Comparison of ENCODE assay signal across 10 cellular contexts in genomic region chr6:111662192-111662793, GRCh38. TPM values are rescaled to one million over a fixed set of nuclear protein-coding genes. Genes with fewer than 3 reads are reported as not detected.
DNase-seq lines count a peak whose midpoint lies in the region; ATAC-seq and TF ChIP-seq lines count a peak whose summit lies in the region.
"Had no signal": no experiment of that assay in that cellular context is flagged by ENCODE, and none has a peak within 500 bp of the region (broad histone marks: within the 10 kb centered on the region; RNA-seq: fewer than 3 reads in every experiment).

No MANE protein-coding gene starts in this region.

- ATAC-seq in gastrocnemius medialis = no peak
- ATAC-seq in GM21360 (IDR thresholded peaks at IDR 0.05; ENCODE audit: unreplicated experiment) = no peak
- no peak for ATAC-seq in HG03439 (IDR thresholded peaks at IDR 0.05; ENCODE audit: unreplicated experiment)

- H3K9ac ChIP-seq in GM23248 = no peak overlapping the region

- intact Hi-C loops in activated T-helper 1 cell treated with anti-CD3 and anti-CD28 coated beads, Interleukin-12 subunit alpha, Interleukin-12 subunit beta, Interleukin-2, Interleukin-4 antibody, amounts not matched to agents 30 ng/mL and 10 ng/mL and 1 ng/mL, durations not matched to agents 14 hours and 24 hours and 36 hours (cut with micrococcal nuclease) = loop anchor here (5.0 kb wide), 1 partner anchor 55 kb away; the partner anchor contains the start of gene TRAF3IP2
- intact Hi-C loops in gastrocnemius medialis (cut with DNase I; ENCODE audit: low total_unique reads) = loop anchor here (10.0 kb wide), 1 partner anchor 847 kb away; the partner anchor contains the start of gene CDK19

- peak overlapping the region; percentile 1 for H3K4me2 ChIP-seq in GM23248 (ENCODE audit: unreplicated experiment)

- H3K9me2 ChIP-seq in GM23248 (ENCODE audit: insufficient read depth) = no peaks in the 10 kb centered on the region

- TF ChIP-seq CTCF in gastrocnemius medialis (IDR thresholded peaks at IDR 0.05 in 4 of 5, conservative IDR thresholded peaks at IDR 0.05 in 1 of 5) = no peak

- no peak for TF ChIP-seq POLR2A in gastrocnemius medialis (IDR thresholded peaks at IDR 0.05)

- H3K36me3 ChIP-seq in GM23248 (ENCODE audit: low read depth) = peaks cover 4% of the 10 kb centered on the region
- H3K36me3 ChIP-seq in gastrocnemius medialis = no peaks in the 10 kb centered on the region

- H3K4me3 Mint-ChIP-seq in activated T-helper 1 cell treated with anti-CD3 and anti-CD28 coated beads, Interleukin-12 subunit alpha, Interleukin-12 subunit beta, Interleukin-2, Interleukin-4 antibody, amounts not matched to agents 30 ng/mL and 10 ng/mL and 1 ng/mL, durations not matched to agents 14 hours and 24 hours and 36 hours = no peak overlapping the region
- H3K4me3 Mint-ChIP-seq in T-helper 2 cell treated with Interferon-gamma antibody and Interleukin-4, amounts not matched to agents 5 μg/mL and 100 μg/mL, for 36 hours = no peak overlapping the region

- peaks cover 30% of the 10 kb centered on the region for H3K36me3 Mint-ChIP-seq in activated T-helper 1 cell treated with anti-CD3 and anti-CD28 coated beads, Interleukin-12 subunit alpha, Interleukin-12 subunit beta, Interleukin-2, Interleukin-4 antibody, amounts not matched to agents 30 ng/mL and 10 ng/mL and 1 ng/mL, durations not matched to agents 14 hours and 24 hours and 36 hours (ENCODE audit: low read depth)
- H3K36me3 Mint-ChIP-seq in T-helper 2 cell treated with Interferon-gamma antibody and Interleukin-4, amounts not matched to agents 5 μg/mL and 100 μg/mL, for 36 hours (ENCODE audit: low read depth) = peaks cover 19% of the 10 kb centered on the region

- H3K27me3 Mint-ChIP-seq in activated T-helper 1 cell treated with anti-CD3 and anti-CD28 coated beads, Interleukin-12 subunit alpha, Interleukin-12 subunit beta, Interleukin-2, Interleukin-4 antibody, amounts not matched to agents 30 ng/mL and 10 ng/mL and 1 ng/mL, durations not matched to agents 14 hours and 24 hours and 36 hours (ENCODE audit: insufficient read depth) = no peaks in the 10 kb centered on the region
- no peaks in the 10 kb centered on the region for H3K27me3 Mint-ChIP-seq in T-helper 2 cell treated with Interferon-gamma antibody and Interleukin-4, amounts not matched to agents 5 μg/mL and 100 μg/mL, for 36 hours (ENCODE audit: low read depth)

- H3K4me1 ChIP-seq in GM23248 (ENCODE audit: insufficient read depth) (peaks cover 58% of the 10 kb centered on the region), gastrocnemius medialis (peaks cover 64 to 83% of the 10 kb centered on the region in 2 donors)

- no peaks in the 10 kb centered on the region for H3K9me3 ChIP-seq in GM23248 (ENCODE audit: low read depth)
- H3K9me3 ChIP-seq in iPS-18c (ENCODE audit: control insufficient read depth, insufficient read depth, low read length) = no peaks in the 10 kb centered on the region
- H3K9me3 ChIP-seq in gastrocnemius medialis = no peaks in the 10 kb centered on the region

- peak overlapping the region; percentile 8 for H3K27ac Mint-ChIP-seq in activated T-helper 1 cell treated with anti-CD3 and anti-CD28 coated beads, Interleukin-12 subunit alpha, Interleukin-12 subunit beta, Interleukin-2, Interleukin-4 antibody, amounts not matched to agents 30 ng/mL and 10 ng/mL and 1 ng/mL, durations not matched to agents 14 hours and 24 hours and 36 hours
- H3K27ac Mint-ChIP-seq in T-helper 2 cell treated with Interferon-gamma antibody and Interleukin-4, amounts not matched to agents 5 μg/mL and 100 μg/mL, for 36 hours = no peak overlapping the region

- no peaks in the 10 kb centered on the region for H3K4me1 Mint-ChIP-seq in activated T-helper 1 cell treated with anti-CD3 and anti-CD28 coated beads, Interleukin-12 subunit alpha, Interleukin-12 subunit beta, Interleukin-2, Interleukin-4 antibody, amounts not matched to agents 30 ng/mL and 10 ng/mL and 1 ng/mL, durations not matched to agents 14 hours and 24 hours and 36 hours (ENCODE audit: low read depth)
- peaks cover 1% of the 10 kb centered on the region for H3K4me1 Mint-ChIP-seq in T-helper 2 cell treated with Interferon-gamma antibody and Interleukin-4, amounts not matched to agents 5 μg/mL and 100 μg/mL, for 36 hours (ENCODE audit: low read depth)

- in situ Hi-C loops in GM23248 (cut with MboI) = no loop called here
- in situ Hi-C loops in gastrocnemius medialis (cut with MboI; ENCODE audit: low sequenced_read_pairs in 4 of 4) = loop anchor here in 1 of 4 donors (25.0 kb wide), 1 partner anchor 550 kb away; no protein-coding TSS in a partner anchor

- no peaks in the 10 kb centered on the region for H3K9me3 Mint-ChIP-seq in activated T-helper 1 cell treated with anti-CD3 and anti-CD28 coated beads, Interleukin-12 subunit alpha, Interleukin-12 subunit beta, Interleukin-2, Interleukin-4 antibody, amounts not matched to agents 30 ng/mL and 10 ng/mL and 1 ng/mL, durations not matched to agents 14 hours and 24 hours and 36 hours
- H3K9me3 Mint-ChIP-seq in T-helper 2 cell treated with Interferon-gamma antibody and Interleukin-4, amounts not matched to agents 5 μg/mL and 100 μg/mL, for 36 hours = no peaks in the 10 kb centered on the region

- H3K27ac ChIP-seq in GM23248 (peak overlapping the region; percentile 38), gastrocnemius medialis (peak overlapping the region; percentile 88 to 96 (median 95))

- H3F3A ChIP-seq in GM23248 (ENCODE audit: insufficient read depth) = peaks cover 33% of the 10 kb centered on the region

- no peak overlapping the region for H2AFZ ChIP-seq in GM23248

- H3K4me3 ChIP-seq in GM23248 (no peak overlapping the region), iPS-18c (ENCODE audit: insufficient read depth, low read depth, low read length) (0 out of 2 replicates have a peak overlapping the region, but pooled peaks have one; percentile 2), gastrocnemius medialis (peak overlapping the region; percentile 24 to 52 (median 34))

- H3K27me3 ChIP-seq in GM23248 (replicated peaks; ENCODE audit: insufficient read depth) (no peaks in the 10 kb centered on the region), gastrocnemius medialis (no peaks in the 10 kb centered on the region)

- no peaks in the 10 kb centered on the region for H4K20me1 ChIP-seq in GM23248 (ENCODE audit: insufficient read depth)

- 69 to 74% methylated on average over 8 of the region's 8 CpGs for WGBS in GM23248 (ENCODE audit: low coverage in 1 of 2, low lambda C conversion rate in 2 of 2, missing lambda C conversion rate in 2 of 2), 2 experiments

- H3K79me2 ChIP-seq in GM23248 (ENCODE audit: insufficient read depth) = no peaks in the 10 kb centered on the region

- DNase-seq in GM23248 (no peak), gastrocnemius medialis (no peak), NCI-H1694 treated with DMSO at 0.1 percent for 48 hours (lab: John Stamatoyannopoulos, UW) (no peak)
- no peak for DNase-seq in activated T-helper 1 cell treated with anti-CD3 and anti-CD28 coated beads, Interleukin-12 subunit alpha, Interleukin-12 subunit beta, Interleukin-2, Interleukin-4 antibody, amounts not matched to agents 30 ng/mL and 10 ng/mL and 1 ng/mL, durations not matched to agents 14 hours and 24 hours and 36 hours (ENCODE audit: low spot score)
- no peak for DNase-seq in T-helper 2 cell treated with Interferon-gamma antibody and Interleukin-4, amounts not matched to agents 5 μg/mL and 100 μg/mL, for 36 hours (ENCODE audit: low spot score)
- DNase-seq: foreskin melanocyte, T-helper 9 cell had no signal

RNA-seq across cellular contexts. Expression of gene TRAF3IP2, which starts 56.6 kb away (rescaled TPM):
- 28.7 and 40.2 TPM in 2 replicates for total RNA-seq in GM23248 (2014; rRNA removed; shearing (Covaris generic))
- 38.7 and 40.7 TPM in 2 replicates for polyA plus RNA-seq in GM23248 (2016; fragmentation: Nextera tagmentation; extraction: Ambion mirVana)
- 17.4 and 18.5 TPM in 2 replicates for total RNA-seq in activated T-helper 1 cell treated with anti-CD3 and anti-CD28 coated beads, Interleukin-12 subunit alpha, Interleukin-12 subunit beta, Interleukin-2, Interleukin-4 antibody, amounts not matched to agents 30 ng/mL and 10 ng/mL and 1 ng/mL, durations not matched to agents 14 hours and 24 hours and 36 hours
- 10 to 100 TPM; 11.0 to 31.1 (median 17.3) TPM for total RNA-seq in gastrocnemius medialis
